Comparison of ENCODE assay signal across 12 cellular contexts in genomic region chr11:35919244-35919643, GRCh38. TPM values are rescaled to one million over a fixed set of nuclear protein-coding genes. Genes with fewer than 3 reads are reported as not detected.
A peak's percentile ranks its signal among the peaks of the same experiment; 100 is the strongest.
DNase-seq lines count a peak whose midpoint lies in the region; ATAC-seq, FAIRE-seq and TF ChIP-seq lines count a peak whose summit lies in the region.
"Had no signal": no experiment of that assay in that cellular context is flagged by ENCODE, and none has a peak within 500 bp of the region (broad histone marks: within the 10 kb centered on the region; RNA-seq: fewer than 3 reads in every experiment).

No MANE protein-coding gene starts in this region.

- H3K9me3 Mint-ChIP-seq in neural crest cell, result no peaks in the 10 kb centered on the region
- no peaks in the 10 kb centered on the region for H3K9me3 Mint-ChIP-seq in activated naive CD4-positive, alpha-beta T cell treated with anti-CD3 and anti-CD28 coated beads, Interleukin-2, amount 10 ng/mL, durations not matched to agents 7 days and 5 days
- H3K9me3 Mint-ChIP-seq: CD4-positive, CD25-positive, alpha-beta regulatory T cell; natural killer cell had no signal

- peaks cover 45% of the 10 kb centered on the region for H3K4me1 Mint-ChIP-seq in neural crest cell
- no peaks in the 10 kb centered on the region for H3K4me1 Mint-ChIP-seq in activated naive CD4-positive, alpha-beta T cell treated with anti-CD3 and anti-CD28 coated beads, Interleukin-2, amount 10 ng/mL, durations not matched to agents 7 days and 5 days
- H3K4me1 Mint-ChIP-seq: CD4-positive, CD25-positive, alpha-beta regulatory T cell; natural killer cell had no signal

- CTCF ChIA-PET in activated naive CD4-positive, alpha-beta T cell treated with anti-CD3 and anti-CD28 coated beads, Interleukin-2, amount 10 ng/mL, durations not matched to agents 7 days and 5 days (lab: Charles Lee), result no interaction called here

- no peak for FAIRE-seq in D721Med (lab: Jason Lieb, UNC)
- FAIRE-seq: colon had no signal

- no peaks in the 10 kb centered on the region for H3K36me3 Mint-ChIP-seq in neural crest cell (ENCODE audit: low read depth)
- no peaks in the 10 kb centered on the region for H3K36me3 Mint-ChIP-seq in activated naive CD4-positive, alpha-beta T cell treated with anti-CD3 and anti-CD28 coated beads, Interleukin-2, amount 10 ng/mL, durations not matched to agents 7 days and 5 days
- H3K36me3 Mint-ChIP-seq: CD4-positive, CD25-positive, alpha-beta regulatory T cell; natural killer cell had no signal

- peak overlapping the region; percentile 7 for H3K27ac Mint-ChIP-seq in neural crest cell (ENCODE audit: unreplicated experiment)
- H3K27ac Mint-ChIP-seq in activated naive CD4-positive, alpha-beta T cell treated with anti-CD3 and anti-CD28 coated beads, Interleukin-2, amount 10 ng/mL, durations not matched to agents 7 days and 5 days, result no peak overlapping the region
- H3K27ac Mint-ChIP-seq: CD4-positive, CD25-positive, alpha-beta regulatory T cell; natural killer cell had no signal

- peak overlapping the region; percentile 38 for H3K4me3 Mint-ChIP-seq in neural crest cell
- no peak overlapping the region for H3K4me3 Mint-ChIP-seq in activated naive CD4-positive, alpha-beta T cell treated with anti-CD3 and anti-CD28 coated beads, Interleukin-2, amount 10 ng/mL, durations not matched to agents 7 days and 5 days
- H3K4me3 Mint-ChIP-seq: CD4-positive, CD25-positive, alpha-beta regulatory T cell; natural killer cell had no signal

- H3K27me3 Mint-ChIP-seq in neural crest cell (ENCODE audit: low read depth), result no peaks in the 10 kb centered on the region
- peaks cover under 1% of the 10 kb centered on the region for H3K27me3 Mint-ChIP-seq in activated naive CD4-positive, alpha-beta T cell treated with anti-CD3 and anti-CD28 coated beads, Interleukin-2, amount 10 ng/mL, durations not matched to agents 7 days and 5 days
- H3K27me3 Mint-ChIP-seq: CD4-positive, CD25-positive, alpha-beta regulatory T cell had no signal

- TF ChIP-seq CTCF in neural crest cell (conservative IDR thresholded peaks at IDR 0.05) (no peak), D721Med (IDR thresholded peaks at IDR 0.05; ENCODE audit: insufficient read depth, missing control alignments) (no peak)

- no peak for ATAC-seq in GM19023 (IDR thresholded peaks at IDR 0.05; ENCODE audit: unreplicated experiment)
- ATAC-seq: natural killer cell had no signal

- DNase-seq in HT1080 (ENCODE audit: low read depth), result peak; percentile 79
- DNase-seq in NCI-H2171 (lab: John Stamatoyannopoulos, UW), result peak; percentile 48
- peak; percentile 29 for DNase-seq in cerebellar cortex (ENCODE audit: low spot score)
- no peak for DNase-seq in neural crest cell (ENCODE audit: low read depth, low spot score)
- no peak for DNase-seq in activated naive CD4-positive, alpha-beta T cell treated with anti-CD3 and anti-CD28 coated beads, Interleukin-2, amount 10 ng/mL, durations not matched to agents 7 days and 5 days
- DNase-seq in GM19238 (ENCODE audit: insufficient read length, low spot score), result no peak
- DNase-seq in D721Med (ENCODE audit: insufficient read length, low spot score), result no peak
- DNase-seq: activated T-cell treated with anti-CD3 and anti-CD28 coated beads for 4 hours; CD4-positive, CD25-positive, alpha-beta regulatory T cell; natural killer cell had no signal

RNA-seq across cellular contexts. Expression of gene LDLRAD3, which starts 24.6 kb away (rescaled TPM):
- 9.4 and 14.5 TPM in 2 replicates for total RNA-seq in HT1080 (2014; rRNA removed; shearing (Covaris generic))
- 23.8 and 26.3 TPM in 2 replicates for polyA plus RNA-seq in HT1080 (2015; cell fraction: cytosol; rRNA removed)
- polyA plus RNA-seq in HT1080 (2015; cell fraction: nucleus; rRNA removed), result 9.0 and 11.7 TPM in 2 replicates
- total RNA-seq in neural crest cell, result 30.1 and 33.8 TPM in 2 replicates
- total RNA-seq: CD4-positive, CD25-positive, alpha-beta regulatory T cell had no signal

Comparison
In these comparisons a context has a peak if more than half of its experiments do, and no peak if none do; other contexts are left out.
1. DNase-seq: peak in HT1080 (single experiment), NCI-H2171 (single experiment) and cerebellar cortex (single experiment); none in neural crest cell (single experiment), activated naive CD4-positive, alpha-beta T cell treated with anti-CD3 and anti-CD28 coated beads, Interleukin-2, amount 10 ng/mL, durations not matched to agents 7 days and 5 days (single experiment), GM19238 (single experiment) and D721Med (single experiment).